In the genomic region with DNA sequence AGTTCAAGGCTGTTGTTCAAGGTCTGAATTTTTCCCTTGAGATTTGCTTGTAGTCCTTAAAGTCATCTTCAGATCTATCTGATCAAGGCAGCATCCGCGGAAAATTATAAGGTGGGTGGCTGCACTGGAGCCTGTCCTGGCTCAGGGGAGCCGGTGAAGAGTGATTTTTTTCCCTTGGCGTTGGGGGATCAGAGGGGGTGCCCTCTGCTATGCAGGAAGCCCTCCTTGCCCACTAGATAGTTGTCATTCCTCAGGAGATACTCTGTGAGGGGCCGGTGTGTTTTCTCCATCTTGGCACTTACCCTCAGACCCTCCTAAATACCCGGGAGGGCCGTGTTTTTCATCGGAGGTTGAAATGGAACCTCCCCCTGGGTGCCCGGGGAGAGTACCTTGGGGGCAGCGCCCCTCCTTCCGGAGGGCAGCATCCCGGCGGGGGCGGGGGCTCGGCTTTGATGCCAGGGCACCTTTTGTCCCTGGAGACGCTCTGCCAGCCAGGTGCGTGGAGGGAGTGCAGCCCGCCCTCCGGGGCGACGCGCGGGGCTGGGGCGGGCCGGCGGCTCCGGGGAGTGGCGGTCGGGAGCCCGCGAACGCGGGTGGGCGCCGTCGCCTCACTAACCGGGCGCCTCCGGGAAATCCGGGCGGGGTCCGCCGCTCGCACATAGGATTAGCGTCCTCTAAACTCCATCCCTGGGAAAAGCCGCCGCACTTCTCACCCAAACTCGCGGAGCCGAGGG, we compare ENCODE assay signal across 8 cellular contexts. TPM values are rescaled to one million over a fixed set of nuclear protein-coding genes. Genes with fewer than 3 reads are reported as not detected.
A peak's percentile ranks its signal among the peaks of the same experiment; 100 is the strongest.
DNase-seq lines count a peak whose midpoint lies in the region; ATAC-seq and TF ChIP-seq lines count a peak whose summit lies in the region.
"Not testable (repeated sequence)": the region's sequence is repeated elsewhere in the genome, so short reads cannot be mapped to it uniquely, and the experiment has no call there.

No MANE protein-coding gene starts in this region.

- not testable (repeated sequence) for H3K9me3 Mint-ChIP-seq in activated T-helper 2 cell treated with anti-CD3 and anti-CD28 coated beads, Interferon-gamma antibody, Interleukin-2, Interleukin-4, amounts not matched to agents 10 μg/mL and 5 μg/mL and 100 μg/mL, durations not matched to agents 14 hours and 24 hours and 36 hours

- BruUV-seq in Panc1 (replicated peaks; lab: Mats Ljungman, UMichigan): not testable (repeated sequence)

- not testable (repeated sequence) for H3K27me3 Mint-ChIP-seq in activated T-helper 2 cell treated with anti-CD3 and anti-CD28 coated beads, Interferon-gamma antibody, Interleukin-2, Interleukin-4, amounts not matched to agents 10 μg/mL and 5 μg/mL and 100 μg/mL, durations not matched to agents 14 hours and 24 hours and 36 hours (ENCODE audit: low read depth)

- not testable (repeated sequence) for H3K9me3 ChIP-seq in Panc1 (ENCODE audit: control insufficient read depth, insufficient read depth, low read depth, low read length); esophagus (ENCODE audit: control insufficient read depth in 2 of 2, insufficient read depth in 1 of 2, low read depth in 1 of 2, low read length in 1 of 2); mucosa of rectum (ENCODE audit: control insufficient read depth in 2 of 2, low read length in 2 of 2)

- H3K4me3 ChIP-seq in Panc1 (ENCODE audit: low read depth in 2 of 2, low read length in 2 of 2) (peak overlapping the region; percentile 69 to 82), esophagus (ENCODE audit: low read depth in 1 of 2, low read length in 2 of 2) (peak overlapping the region; percentile 59 to 61), mucosa of rectum (ENCODE audit: low read length in 2 of 2) (peak overlapping the region; percentile 67 to 75)

- peak overlapping the region; percentile 60 to 83 for H3K9ac ChIP-seq in mucosa of rectum (ENCODE audit: low read depth in 1 of 2, low read length in 2 of 2)

- CTCF ChIA-PET in Panc1 (lab: Charles Lee): not testable (repeated sequence)

- intact Hi-C loops in Panc1 (cut with micrococcal nuclease; ENCODE audit: unreplicated experiment): not testable (repeated sequence)
- intact Hi-C loops in activated T-helper 2 cell treated with anti-CD3 and anti-CD28 coated beads, Interferon-gamma antibody, Interleukin-2, Interleukin-4, amounts not matched to agents 10 μg/mL and 5 μg/mL and 100 μg/mL, durations not matched to agents 14 hours and 24 hours and 36 hours (cut with micrococcal nuclease): loop anchor here (5.0 to 10.0 kb wide), 2 partner anchors 73 to 105 kb away; partner anchors contain the start of gene HILPDA

- H3K27ac Mint-ChIP-seq in activated T-helper 2 cell treated with anti-CD3 and anti-CD28 coated beads, Interferon-gamma antibody, Interleukin-2, Interleukin-4, amounts not matched to agents 10 μg/mL and 5 μg/mL and 100 μg/mL, durations not matched to agents 14 hours and 24 hours and 36 hours: peak overlapping the region; percentile 84

- H3K4me3 Mint-ChIP-seq in activated T-helper 2 cell treated with anti-CD3 and anti-CD28 coated beads, Interferon-gamma antibody, Interleukin-2, Interleukin-4, amounts not matched to agents 10 μg/mL and 5 μg/mL and 100 μg/mL, durations not matched to agents 14 hours and 24 hours and 36 hours (ENCODE audit: low read depth): peak overlapping the region; percentile 84

- not testable (repeated sequence) for H3K4me1 ChIP-seq in Panc1 (ENCODE audit: control insufficient read depth, insufficient read depth, low read length); esophagus (ENCODE audit: control insufficient read depth in 2 of 2, insufficient read depth in 2 of 2, low read length in 1 of 2); mucosa of rectum (ENCODE audit: control insufficient read depth in 2 of 2, insufficient read depth in 2 of 2, low read length in 2 of 2)

- not testable (repeated sequence) for H3K27me3 ChIP-seq in Panc1 (ENCODE audit: control insufficient read depth, insufficient read depth, low read length); esophagus (ENCODE audit: control insufficient read depth in 1 of 2, insufficient read depth in 2 of 2, low read length in 2 of 2); mucosa of rectum (ENCODE audit: control insufficient read depth in 2 of 2, insufficient read depth in 2 of 2, low read length in 2 of 2)

- ATAC-seq in GM19438 (IDR thresholded peaks at IDR 0.05; ENCODE audit: low read depth, unreplicated experiment): peak; percentile 10
- peak; percentile 8 for ATAC-seq in HG03135 (IDR thresholded peaks at IDR 0.05; ENCODE audit: unreplicated experiment)
- ATAC-seq in Panc1: peak; percentile 4

- not testable (repeated sequence) for DNase-seq in Panc1 (ENCODE audit: low read depth, low spot score)
- DNase-seq in activated T-helper 2 cell treated with anti-CD3 and anti-CD28 coated beads, Interferon-gamma antibody, Interleukin-2, Interleukin-4, amounts not matched to agents 10 μg/mL and 5 μg/mL and 100 μg/mL, durations not matched to agents 14 hours and 24 hours and 36 hours (ENCODE audit: low spot score): peak; percentile 15
- DNase-seq in stimulated activated CD8-positive, alpha-beta memory T cell treated with anti-CD3 and anti-CD28 coated beads, Interleukin-12 subunit alpha, Interleukin-12 subunit beta, amount 100 ng/mL, for 4 hours (ENCODE audit: low read depth): peak; percentile 13

- H3K4me1 Mint-ChIP-seq in activated T-helper 2 cell treated with anti-CD3 and anti-CD28 coated beads, Interferon-gamma antibody, Interleukin-2, Interleukin-4, amounts not matched to agents 10 μg/mL and 5 μg/mL and 100 μg/mL, durations not matched to agents 14 hours and 24 hours and 36 hours (ENCODE audit: low read depth): peaks cover 23% of the 10 kb centered on the region

- peak overlapping the region; percentile 90 for H3K27ac ChIP-seq in C4-2B
- peak overlapping the region; percentile 72 for H3K27ac ChIP-seq in Panc1 (ENCODE audit: low read length)
- H3K27ac ChIP-seq in esophagus (ENCODE audit: low read depth in 2 of 2, low read length in 1 of 2): peak overlapping the region; percentile 91 to 97
- H3K27ac ChIP-seq in mucosa of rectum (ENCODE audit: low read depth in 2 of 2, low read length in 2 of 2): peak overlapping the region; percentile 86 to 91

- 3 to 6% methylated on average over 20 to 50 of the region's 50 CpGs for WGBS in esophagus, 2 donors

- TF ChIP-seq CTCF in C4-2B (conservative IDR thresholded peaks at IDR 0.05); Panc1 (IDR thresholded peaks at IDR 0.05): not testable (repeated sequence)

- H3K36me3 Mint-ChIP-seq in activated T-helper 2 cell treated with anti-CD3 and anti-CD28 coated beads, Interferon-gamma antibody, Interleukin-2, Interleukin-4, amounts not matched to agents 10 μg/mL and 5 μg/mL and 100 μg/mL, durations not matched to agents 14 hours and 24 hours and 36 hours (ENCODE audit: low read depth): peaks cover 29% of the 10 kb centered on the region

- not testable (repeated sequence) for H3K36me3 ChIP-seq in Panc1 (ENCODE audit: control insufficient read depth, insufficient read depth, low read length); esophagus (ENCODE audit: control insufficient read depth in 2 of 2, insufficient read depth in 2 of 2, low read length in 1 of 2); mucosa of rectum (ENCODE audit: control insufficient read depth in 2 of 2, insufficient read depth in 2 of 2, low read length in 2 of 2)

- POLR2A ChIA-PET in Panc1 (lab: Charles Lee): not testable (repeated sequence)

- in situ Hi-C loops in Panc1 (cut with HindIII; ENCODE audit: low pct_unique_long_range_greater_than_20kb, low sequenced_read_pairs): not testable (repeated sequence)

RNA-seq across cellular contexts. Expression of gene METTL2B, which starts 53.7 kb away (rescaled TPM):
- total RNA-seq in Panc1 (2021; ENCODE audit: unreplicated experiment): 43.6 TPM
- 17.4 TPM for polyA plus RNA-seq in Panc1 (2012; ENCODE audit: insufficient read length)
- 46.9 and 52.4 TPM in 2 replicates for total RNA-seq in activated T-helper 2 cell treated with anti-CD3 and anti-CD28 coated beads, Interferon-gamma antibody, Interleukin-2, Interleukin-4, amounts not matched to agents 10 μg/mL and 5 μg/mL and 100 μg/mL, durations not matched to agents 14 hours and 24 hours and 36 hours
- polyA plus RNA-seq in esophagus: 10 to 100 TPM in 1 of 2 donors, 1 to 10 TPM in 1; 8.2 to 10.5 TPM
